In the genomic region with DNA sequence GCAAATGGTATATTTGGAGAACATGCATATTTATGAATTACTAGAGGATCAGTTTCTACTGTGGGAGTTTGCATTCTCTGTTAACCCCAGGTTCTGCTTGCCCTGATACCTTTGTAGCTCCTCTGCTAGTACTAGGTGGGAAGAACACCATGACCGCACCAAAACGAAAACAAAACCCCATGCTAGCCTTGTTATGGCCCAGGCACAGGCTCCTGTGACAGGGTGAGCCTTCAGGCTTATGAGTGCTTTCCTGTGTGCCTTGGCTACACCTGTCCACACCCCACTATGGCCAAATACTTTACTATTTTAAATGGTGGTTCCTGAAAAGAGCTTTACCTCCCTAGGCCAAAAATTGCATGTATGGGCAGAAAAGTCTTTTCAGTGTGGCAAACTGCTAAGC, we compare ENCODE assay signal across 29 cellular contexts.
"Had no signal": no experiment of that assay in that cellular context is flagged by ENCODE, and none has a peak within 500 bp of the region (broad histone marks: within the 10 kb centered on the region; RNA-seq: fewer than 3 reads in every experiment).

No MANE protein-coding gene starts in this region.

- H3K4me3 ChIP-seq: ascending aorta, cardiac muscle cell, colonic mucosa, gastrocnemius medialis, mucosa of descending colon, spleen, tibial nerve had no signal

- H3K27ac Mint-ChIP-seq: activated naive CD4-positive, alpha-beta T cell treated with anti-CD3 and anti-CD28 coated beads for 36 hours; activated naive CD8-positive, alpha-beta T cell treated with anti-CD3 and anti-CD28 coated beads, Interleukin-2, amount 10 ng/mL, durations not matched to agents 7 days and 5 days; activated T-helper 1 cell treated with anti-CD3 and anti-CD28 coated beads, Interleukin-12 subunit alpha, Interleukin-12 subunit beta, Interleukin-2, Interleukin-4 antibody, amounts not matched to agents 30 ng/mL and 10 ng/mL and 1 ng/mL, durations not matched to agents 14 hours and 24 hours and 36 hours had no signal

- H3K9me3 Mint-ChIP-seq: activated naive CD4-positive, alpha-beta T cell treated with anti-CD3 and anti-CD28 coated beads for 36 hours; activated naive CD8-positive, alpha-beta T cell treated with anti-CD3 and anti-CD28 coated beads, Interleukin-2, amount 10 ng/mL, durations not matched to agents 7 days and 5 days; activated T-helper 1 cell treated with anti-CD3 and anti-CD28 coated beads, Interleukin-12 subunit alpha, Interleukin-12 subunit beta, Interleukin-2, Interleukin-4 antibody, amounts not matched to agents 30 ng/mL and 10 ng/mL and 1 ng/mL, durations not matched to agents 14 hours and 24 hours and 36 hours; brain; nephron had no signal

- H3K36me3 ChIP-seq: cardiac muscle cell, colonic mucosa, gastrocnemius medialis, spleen had no signal

- DNase-seq: activated CD4-positive, alpha-beta T cell treated with anti-CD3 and anti-CD28 coated beads for 48 hours; activated CD4-positive, alpha-beta T cell treated with anti-CD3 and anti-CD28 coated beads, Interleukin-2, amount 50 U/mL, for 48 hours; activated CD8-positive, alpha-beta memory T cell treated with anti-CD3 and anti-CD28 coated beads for 24 hours; activated effector memory CD4-positive, alpha-beta T cell treated with anti-CD3 and anti-CD28 coated beads, Interleukin-2, amount 50 U/mL, for 16 hours; activated naive CD4-positive, alpha-beta T cell treated with anti-CD3 and anti-CD28 coated beads for 36 hours; activated naive CD8-positive, alpha-beta T cell treated with anti-CD3 and anti-CD28 coated beads, Interleukin-2, amount 10 ng/mL, durations not matched to agents 7 days and 5 days; cerebellar nuclear complex; colonic mucosa; effector CD8-positive, alpha-beta T cell; gastrocnemius medialis; glutamatergic neuron; left cardiac atrium; left ventricle myocardium superior; mucosa of descending colon; right cardiac atrium; spleen; stimulated activated naive CD4-positive, alpha-beta T cell treated with Interleukin-2 at 50 U/mL for 16 hours; T-helper 9 cell had no signal

- H3K9me3 ChIP-seq: ascending aorta, colonic mucosa, gastrocnemius medialis, mucosa of descending colon, spleen, tibial nerve had no signal

- H3K4me1 ChIP-seq: colonic mucosa had no signal

- H3K27ac ChIP-seq: ascending aorta, cardiac muscle cell, colonic mucosa, epithelial cell of prostate, gastrocnemius medialis, spleen, tibial nerve, VCaP had no signal

- FAIRE-seq: endometrium, keratinocyte, TTC549 had no signal

- H3K36me3 Mint-ChIP-seq: activated naive CD8-positive, alpha-beta T cell treated with anti-CD3 and anti-CD28 coated beads, Interleukin-2, amount 10 ng/mL, durations not matched to agents 7 days and 5 days had no signal

- H3K4me3 Mint-ChIP-seq: activated naive CD4-positive, alpha-beta T cell treated with anti-CD3 and anti-CD28 coated beads for 36 hours; activated naive CD8-positive, alpha-beta T cell treated with anti-CD3 and anti-CD28 coated beads, Interleukin-2, amount 10 ng/mL, durations not matched to agents 7 days and 5 days; activated T-helper 1 cell treated with anti-CD3 and anti-CD28 coated beads, Interleukin-12 subunit alpha, Interleukin-12 subunit beta, Interleukin-2, Interleukin-4 antibody, amounts not matched to agents 30 ng/mL and 10 ng/mL and 1 ng/mL, durations not matched to agents 14 hours and 24 hours and 36 hours; nephron had no signal

- H3K27me3 ChIP-seq: ascending aorta, cardiac muscle cell, colonic mucosa, gastrocnemius medialis, spleen, tibial nerve had no signal

- H3K27me3 Mint-ChIP-seq: brain had no signal

- ATAC-seq: gastrocnemius medialis, left ventricle myocardium superior, mucosa of descending colon, right cardiac atrium had no signal
